ENCODE assay signal across 1 cellular context in the genomic region with DNA sequence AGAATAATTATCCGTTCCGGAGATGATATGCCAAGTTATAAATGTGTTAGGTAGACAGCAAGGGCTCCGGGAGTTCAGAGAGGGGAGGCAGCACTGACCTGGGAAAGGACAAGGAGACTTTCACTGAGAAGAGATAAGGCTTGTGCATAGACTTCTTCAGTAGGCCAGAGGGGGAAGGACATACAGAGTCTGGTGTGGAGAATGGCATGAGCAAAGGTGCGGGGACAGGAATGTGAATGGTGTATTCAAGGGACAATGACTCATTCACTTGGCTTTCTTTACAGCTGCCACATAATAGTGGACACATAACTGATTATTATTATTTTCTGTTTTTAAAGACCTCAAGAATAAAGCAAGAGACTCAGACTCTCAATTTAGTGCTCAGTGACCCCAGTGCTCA.
A peak's percentile ranks its signal among the peaks of the same experiment; 100 is the strongest.
TF ChIP-seq lines count a peak whose summit lies in the region.

No MANE protein-coding gene starts in this region.

TF ChIP-seq in HCT116, 20 proteins besides CTCF, POLR2A, EP300 and RAD21 (continued from another document):
- TF ChIP-seq REST (IDR thresholded peaks at IDR 0.05; ENCODE audit: low read depth) (no peak), CBX3 (IDR thresholded peaks at IDR 0.05; ENCODE audit: low read depth) (peak; percentile 71), EZH2 (IDR thresholded peaks at IDR 0.05) (no peak)
- TF ChIP-seq, protein P1, sequence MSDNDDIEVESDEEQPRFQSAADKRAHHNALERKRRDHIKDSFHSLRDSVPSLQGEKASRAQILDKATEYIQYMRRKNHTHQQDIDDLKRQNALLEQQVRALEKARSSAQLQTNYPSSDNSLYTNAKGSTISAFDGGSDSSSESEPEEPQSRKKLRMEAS (IDR thresholded peaks at IDR 0.05), result no peak
